In genomic region chr3:106466881-106467280, GRCh38 we compare ENCODE assay signal across 15 cellular contexts.
DNase-seq lines count a peak whose midpoint lies in the region; ATAC-seq and TF ChIP-seq lines count a peak whose summit lies in the region.
"Had no signal": no experiment of that assay in that cellular context is flagged by ENCODE, and none has a peak within 500 bp of the region (broad histone marks: within the 10 kb centered on the region; RNA-seq: fewer than 3 reads in every experiment).

No MANE protein-coding gene starts in this region.

- H3K27me3 ChIP-seq in hepatocyte, result no peaks in the 10 kb centered on the region
- no peaks in the 10 kb centered on the region for H3K27me3 ChIP-seq in BE2C
- H3K27me3 ChIP-seq in spleen (replicated peaks in 1 of 7), result no peaks in the 10 kb centered on the region

- peaks cover 4% of the 10 kb centered on the region for H4K20me1 ChIP-seq in hepatocyte (ENCODE audit: insufficient read depth, poor library complexity, severe bottlenecking)

- intact Hi-C loops in spleen (cut with DNase I; ENCODE audit: low total_unique reads), result no loop called here

- H3K36me3 ChIP-seq in hepatocyte (replicated peaks; ENCODE audit: insufficient read depth, low read depth) (no peaks in the 10 kb centered on the region), BE2C (no peaks in the 10 kb centered on the region), spleen (no peaks in the 10 kb centered on the region)

- no peak for ATAC-seq in HG03460 (IDR thresholded peaks at IDR 0.05; ENCODE audit: unreplicated experiment)
- ATAC-seq: HepG2 had no signal

- no peak overlapping the region for H3K4me2 ChIP-seq in hepatocyte

- WGBS in hepatocyte (ENCODE audit: low lambda C conversion rate, missing lambda C conversion rate), result 100% methylated on average over 2 of the region's 2 CpGs
- 94 to 100% (median 98%) methylated on average over 2 of the region's 2 CpGs for WGBS in spleen, 5 donors

- no peaks in the 10 kb centered on the region for H3K4me1 ChIP-seq in hepatocyte (ENCODE audit: insufficient read depth)
- no peaks in the 10 kb centered on the region for H3K4me1 ChIP-seq in BE2C
- no peaks in the 10 kb centered on the region for H3K4me1 ChIP-seq in spleen

- no peak for TF ChIP-seq POLR2A in spleen (IDR thresholded peaks at IDR 0.05)

- DNase-seq in M059J (ENCODE audit: low read depth) (peak; percentile 16), RPMI7951 (ENCODE audit: low read depth) (peak; percentile 2), hepatocyte (ENCODE audit: low spot score) (no peak), BE2C (no peak), NCI-H82 (lab: John Stamatoyannopoulos, UW) (no peak), spleen (no peak)
- DNase-seq: ACHN; Calu3; CD4-positive, alpha-beta memory T cell; DMS79 treated with DMSO at 0.1 percent for 48 hours; GF-D8; H9 had no signal

- H3K79me2 ChIP-seq in hepatocyte, result no peaks in the 10 kb centered on the region

- H3K4me3 ChIP-seq in hepatocyte (no peak overlapping the region), BE2C (ENCODE audit: low read depth, low read length) (no peak overlapping the region), spleen (no peak overlapping the region)

- no peak overlapping the region for H2AFZ ChIP-seq in hepatocyte

- H3K27ac ChIP-seq in hepatocyte, result peak overlapping the region; percentile 46
- no peak overlapping the region for H3K27ac ChIP-seq in spleen
- H3K27ac ChIP-seq: C4-2B had no signal

- no peaks in the 10 kb centered on the region for H3K9me3 ChIP-seq in hepatocyte (ENCODE audit: low read depth)
- no peaks in the 10 kb centered on the region; the same call in 1 of the 2 replicates for H3K9me3 ChIP-seq in BE2C
- peaks cover 0 to 3% (median 0%) of the 10 kb centered on the region in 8 donors for H3K9me3 ChIP-seq in spleen

- no peaks in the 10 kb centered on the region for H3K9me2 ChIP-seq in hepatocyte (replicated peaks; ENCODE audit: insufficient read depth)

- TF ChIP-seq CTCF in hepatocyte (IDR thresholded peaks at IDR 0.05; ENCODE audit: poor library complexity) (no peak), BE2C (IDR thresholded peaks at IDR 0.05; ENCODE audit: low read depth, low read length) (no peak), spleen (IDR thresholded peaks at IDR 0.05 in 8 of 11, conservative IDR thresholded peaks at IDR 0.05 in 3 of 11) (no peak)

Comparison
In these comparisons a context has a peak if more than half of its experiments do, and no peak if none do; other contexts are left out.
1. DNase-seq: peak in M059J (single experiment) and RPMI7951 (single experiment); none in hepatocyte (single experiment), BE2C (single experiment), NCI-H82 (single experiment) and spleen (single experiment).